28 cellular contexts compared by ENCODE assay signal in genomic region chr6:22964334-22964733, GRCh38.
"Had no signal": no experiment of that assay in that cellular context is flagged by ENCODE, and none has a peak within 500 bp of the region (broad histone marks: within the 10 kb centered on the region; RNA-seq: fewer than 3 reads in every experiment).

No MANE protein-coding gene starts in this region.

- H3K4me2 ChIP-seq: PC-9 had no signal

- H3K36me3 ChIP-seq: SJCRH30 had no signal

- H3K9me3 ChIP-seq: SJCRH30 had no signal

- H3K4me1 ChIP-seq: SJCRH30 had no signal

- H2AFZ ChIP-seq: PC-9 had no signal

- H3K27ac ChIP-seq: PC-9, RWPE1, SJCRH30, SK-N-MC had no signal

- H3K4me3 ChIP-seq: PC-9, SJCRH30, SK-N-MC had no signal

- DNase-seq: Karpas-422, MM.1S, MV-4-11, NCI-H1092, NCI-H1105, NCI-H1417 treated with DMSO at 0.1 percent for 48 hours, NCI-H1436 treated with DMSO at 0.1 percent for 48 hours, NCI-H187, NCI-H1930, NCI-H2029 treated with DMSO at 0.1 percent for 48 hours, NCI-H2081 treated with DMSO at 0.1 percent for 48 hours, NCI-H2107, NCI-H2171, NCI-H226, NCI-H446 treated with DMSO at 0.1 percent for 48 hours, NCI-H510A, NCI-H524, NCI-H526, NCI-H748 treated with DMSO at 0.1 percent for 48 hours, PC-9, SHP77, SIG-M5, SJCRH30 had no signal

- H3K27me3 ChIP-seq: SJCRH30 had no signal

- ATAC-seq: Panc1, Right ventricle myocardium inferior, SK-N-SH treated with all-trans-retinoic acid at 6 μM for 48 hours had no signal
